ENCODE assay signal across 15 cellular contexts in genomic region chr16:23902223-23903000, GRCh38.
"Had no signal": no experiment of that assay in that cellular context is flagged by ENCODE, and none has a peak within 500 bp of the region (broad histone marks: within the 10 kb centered on the region; RNA-seq: fewer than 3 reads in every experiment).

No MANE protein-coding gene starts in this region.

- H3K9me3 Mint-ChIP-seq: dendritic cell treated with granulocyte-macrophage colony-stimulating factor and Interleukin-4, amounts not matched to agents 40 ng/mL and 50 ng/mL, for 4 days; nephron progenitor cell; stimulated activated naive CD8-positive, alpha-beta T cell treated with anti-CD3 and anti-CD28 coated beads, Interleukin-15, amount 100 ng/mL, for 72 hours had no signal

- H3K27me3 Mint-ChIP-seq: brain; dendritic cell treated with granulocyte-macrophage colony-stimulating factor and Interleukin-4, amounts not matched to agents 40 ng/mL and 50 ng/mL, for 4 days; stimulated activated naive CD8-positive, alpha-beta T cell treated with anti-CD3 and anti-CD28 coated beads, Interleukin-15, amount 100 ng/mL, for 72 hours had no signal

- H3K4me3 Mint-ChIP-seq: activated CD8-positive, alpha-beta T cell treated with anti-CD3 and anti-CD28 coated beads, Interleukin-2, amount 10 ng/mL, durations not matched to agents 7 days and 5 days; dendritic cell treated with granulocyte-macrophage colony-stimulating factor and Interleukin-4, amounts not matched to agents 40 ng/mL and 50 ng/mL, for 4 days; nephron progenitor cell; stimulated activated naive CD8-positive, alpha-beta T cell treated with anti-CD3 and anti-CD28 coated beads, Interleukin-15, amount 100 ng/mL, for 72 hours had no signal

- H3K27ac Mint-ChIP-seq: activated CD8-positive, alpha-beta T cell treated with anti-CD3 and anti-CD28 coated beads, Interleukin-2, amount 10 ng/mL, durations not matched to agents 7 days and 5 days; dendritic cell treated with granulocyte-macrophage colony-stimulating factor and Interleukin-4, amounts not matched to agents 40 ng/mL and 50 ng/mL, for 4 days; nephron progenitor cell had no signal

- ATAC-seq: activated CD8-positive, alpha-beta T cell treated with anti-CD3 and anti-CD28 coated beads, Interleukin-2, amount 10 ng/mL, durations not matched to agents 7 days and 5 days; lower lobe of right lung; stimulated activated naive CD8-positive, alpha-beta T cell treated with anti-CD3 and anti-CD28 coated beads, Interleukin-15, amount 100 ng/mL, for 72 hours had no signal

- DNase-seq: activated CD4-positive, alpha-beta T cell treated with anti-CD3 and anti-CD28 coated beads for 4 hours; activated CD8-positive, alpha-beta memory T cell treated with anti-CD3 and anti-CD28 coated beads, Interleukin-2, amount 50 U/mL, for 48 hours; activated CD8-positive, alpha-beta T cell treated with anti-CD3 and anti-CD28 coated beads, Interleukin-2, amount 10 ng/mL, durations not matched to agents 7 days and 5 days; activated naive CD4-positive, alpha-beta T cell treated with anti-CD3 and anti-CD28 coated beads, Interleukin-2, amount 50 U/mL, for 16 hours; amygdala; hippocampal formation; lower lobe of right lung; nephron progenitor cell; ovary; stimulated activated CD4-positive, alpha-beta T cell treated with anti-CD3 and anti-CD28 coated beads, Interleukin-2, amount 100 ng/mL, for 48 hours; stimulated activated CD8-positive, alpha-beta memory T cell treated with anti-CD3 and anti-CD28 coated beads, Interleukin-4, amount 100 ng/mL, for 48 hours; stimulated activated naive CD8-positive, alpha-beta T cell treated with anti-CD3 and anti-CD28 coated beads, Interleukin-15, amount 100 ng/mL, for 72 hours had no signal

- H3K36me3 Mint-ChIP-seq: brain had no signal

- H3K4me3 ChIP-seq: lower lobe of right lung, ovary, thoracic aorta had no signal

- H3K4me1 Mint-ChIP-seq: nephron progenitor cell had no signal
